ENCODE assay signal across 8 cellular contexts in the genomic region with DNA sequence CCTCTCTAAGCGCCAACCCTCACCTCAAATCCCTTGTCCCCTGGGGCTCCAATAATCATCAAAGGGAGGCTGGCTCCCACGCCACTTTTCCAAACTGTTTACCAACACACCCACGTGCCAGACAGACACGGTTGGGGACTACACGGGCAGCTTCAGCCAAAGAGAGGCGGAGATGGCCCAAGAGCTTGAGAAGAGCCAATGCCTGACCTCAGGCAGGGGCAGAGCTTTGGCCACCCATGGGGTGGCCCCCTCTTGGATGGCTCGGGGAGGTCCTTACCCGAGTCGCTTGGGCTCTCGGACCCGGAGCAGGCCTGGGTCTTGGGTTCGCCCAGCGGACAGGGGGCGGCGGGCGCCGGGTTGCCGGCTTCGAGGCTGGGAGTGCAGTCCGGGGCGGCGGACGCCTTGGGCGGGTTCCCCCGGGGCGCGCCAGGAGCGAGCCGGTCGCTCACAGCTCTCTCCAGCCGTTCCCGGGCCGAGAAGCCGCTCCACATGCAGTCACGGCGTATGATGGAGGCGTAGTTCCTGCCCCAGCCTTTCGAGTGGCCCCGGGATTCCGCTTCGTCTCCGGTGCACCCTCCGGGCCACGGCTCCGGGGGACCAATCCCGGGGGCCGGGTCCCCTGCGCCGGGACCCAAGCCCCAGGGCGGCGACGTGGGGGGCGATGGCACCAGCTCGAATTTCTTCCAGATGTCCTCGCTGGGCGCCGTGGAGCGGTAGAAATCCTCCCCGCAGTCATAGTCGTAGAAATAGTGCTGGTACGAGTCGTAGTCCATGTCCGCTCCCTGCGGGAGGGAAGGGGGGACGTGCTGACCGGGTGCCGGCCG. TPM values are rescaled to one million over a fixed set of nuclear protein-coding genes. Genes with fewer than 3 reads are reported as not detected.
DNase-seq lines count a peak whose midpoint lies in the region; ATAC-seq and TF ChIP-seq lines count a peak whose summit lies in the region.

No MANE protein-coding gene starts in this region.

- no peak for TF ChIP-seq CTCF in KMS-11 (conservative IDR thresholded peaks at IDR 0.05; ENCODE audit: low read depth, low read length)
- TF ChIP-seq CTCF in gastrocnemius medialis (IDR thresholded peaks at IDR 0.05 in 4 of 5, conservative IDR thresholded peaks at IDR 0.05 in 1 of 5), result no peak

- H4K20me1 ChIP-seq in KMS-11 (ENCODE audit: insufficient read depth), result no peaks in the 10 kb centered on the region

- peaks cover 66% of the 10 kb centered on the region for H3K27me3 Mint-ChIP-seq in activated T-helper 2 cell treated with anti-CD3 and anti-CD28 coated beads, Interferon-gamma antibody, Interleukin-2, Interleukin-4, amounts not matched to agents 10 μg/mL and 5 μg/mL and 100 μg/mL, durations not matched to agents 14 hours and 24 hours and 36 hours (ENCODE audit: low read depth)

- peak overlapping the region; percentile 97 for H2AFZ ChIP-seq in KMS-11 (ENCODE audit: low read depth)

- H3K4me3 ChIP-seq in KMS-11 (IDR thresholded peaks at IDR 0.05; ENCODE audit: insufficient read depth, low read depth, low read length) (no peak overlapping the region), gastrocnemius medialis (peak overlapping the region; percentile 64 to 85 (median 67))

- peaks cover 6% of the 10 kb centered on the region for H3K4me1 Mint-ChIP-seq in activated T-helper 2 cell treated with anti-CD3 and anti-CD28 coated beads, Interferon-gamma antibody, Interleukin-2, Interleukin-4, amounts not matched to agents 10 μg/mL and 5 μg/mL and 100 μg/mL, durations not matched to agents 14 hours and 24 hours and 36 hours (ENCODE audit: low read depth)

- peak; percentile 37 for DNase-seq in DMS79 treated with DMSO at 0.1 percent for 48 hours (lab: John Stamatoyannopoulos, UW)
- no peak for DNase-seq in DMS79 (lab: John Stamatoyannopoulos, UW)
- no peak for DNase-seq in activated T-helper 2 cell treated with anti-CD3 and anti-CD28 coated beads, Interferon-gamma antibody, Interleukin-2, Interleukin-4, amounts not matched to agents 10 μg/mL and 5 μg/mL and 100 μg/mL, durations not matched to agents 14 hours and 24 hours and 36 hours (ENCODE audit: low spot score)
- no peak for DNase-seq in left ventricle myocardium superior
- DNase-seq in gastrocnemius medialis, result no peak

- peak overlapping the region; percentile 69 for H3K4me3 Mint-ChIP-seq in activated T-helper 2 cell treated with anti-CD3 and anti-CD28 coated beads, Interferon-gamma antibody, Interleukin-2, Interleukin-4, amounts not matched to agents 10 μg/mL and 5 μg/mL and 100 μg/mL, durations not matched to agents 14 hours and 24 hours and 36 hours (ENCODE audit: low read depth)

- in situ Hi-C loops in gastrocnemius medialis (cut with MboI; ENCODE audit: low sequenced_read_pairs in 4 of 4), result loop anchor here in 1 of 4 donors (10.0 kb wide), 1 partner anchor 76 kb away; no protein-coding TSS in a partner anchor

- H3K27me3 ChIP-seq in KMS-11 (ENCODE audit: insufficient read depth, low read depth) (peaks cover 22% of the 10 kb centered on the region; the same call in 1 of the 2 replicates), gastrocnemius medialis (peaks cover 0 to 17% (median 4%) of the 10 kb centered on the region in 3 donors)

- intact Hi-C loops in activated T-helper 2 cell treated with anti-CD3 and anti-CD28 coated beads, Interferon-gamma antibody, Interleukin-2, Interleukin-4, amounts not matched to agents 10 μg/mL and 5 μg/mL and 100 μg/mL, durations not matched to agents 14 hours and 24 hours and 36 hours (cut with micrococcal nuclease), result loop anchor here (5.0 kb wide), 2 partner anchors 54 to 56 kb away; a partner anchor contains a TSS
- intact Hi-C loops in left ventricle myocardium superior (cut with micrococcal nuclease), result no loop called here
- intact Hi-C loops in gastrocnemius medialis (cut with DNase I; ENCODE audit: low total_unique reads), result loop anchor here (1.0 kb wide), 1 partner anchor 18 kb away; a partner anchor contains a TSS

- TF ChIP-seq POLR2A in gastrocnemius medialis (IDR thresholded peaks at IDR 0.05), result no peak

- H3K36me3 ChIP-seq in KMS-11 (ENCODE audit: insufficient read depth) (no peaks in the 10 kb centered on the region), gastrocnemius medialis (no peaks in the 10 kb centered on the region)

- peak overlapping the region; percentile 84 for H3K4me2 ChIP-seq in KMS-11

- H3K27ac ChIP-seq in KMS-11, result no peak overlapping the region
- H3K27ac ChIP-seq in gastrocnemius medialis, result peak overlapping the region in 1 of 4 donors; percentile 19

- no peaks in the 10 kb centered on the region for H3K36me3 Mint-ChIP-seq in activated T-helper 2 cell treated with anti-CD3 and anti-CD28 coated beads, Interferon-gamma antibody, Interleukin-2, Interleukin-4, amounts not matched to agents 10 μg/mL and 5 μg/mL and 100 μg/mL, durations not matched to agents 14 hours and 24 hours and 36 hours (ENCODE audit: low read depth)

- no peaks in the 10 kb centered on the region for H3K79me2 ChIP-seq in KMS-11 (ENCODE audit: insufficient read depth, low read depth)

- peak overlapping the region; percentile 42; the same call in 1 of the 2 replicates for H3K9ac ChIP-seq in KMS-11

- H3K9me3 Mint-ChIP-seq in activated T-helper 2 cell treated with anti-CD3 and anti-CD28 coated beads, Interferon-gamma antibody, Interleukin-2, Interleukin-4, amounts not matched to agents 10 μg/mL and 5 μg/mL and 100 μg/mL, durations not matched to agents 14 hours and 24 hours and 36 hours, result no peaks in the 10 kb centered on the region

- no peak overlapping the region for H3K27ac Mint-ChIP-seq in activated T-helper 2 cell treated with anti-CD3 and anti-CD28 coated beads, Interferon-gamma antibody, Interleukin-2, Interleukin-4, amounts not matched to agents 10 μg/mL and 5 μg/mL and 100 μg/mL, durations not matched to agents 14 hours and 24 hours and 36 hours

- H3K4me1 ChIP-seq in KMS-11 (ENCODE audit: low read depth, poor library complexity, severe bottlenecking) (peaks cover 3% of the 10 kb centered on the region), gastrocnemius medialis (peaks cover 4% of the 10 kb centered on the region in 2 donors)

- ATAC-seq in left ventricle myocardium superior, result peak; percentile 50
- ATAC-seq in gastrocnemius medialis, result peak; percentile 35 to 37
- no peak for ATAC-seq in GM18907 (IDR thresholded peaks at IDR 0.05; ENCODE audit: unreplicated experiment)
- no peak for ATAC-seq in GM18519 (IDR thresholded peaks at IDR 0.05; ENCODE audit: low FRiP score, unreplicated experiment)

- no peaks in the 10 kb centered on the region for H3K9me3 ChIP-seq in gastrocnemius medialis

RNA-seq across cellular contexts. Expression of a gene that starts 0.8 kb away (rescaled TPM):
- 0.50 and 0.57 TPM in 2 replicates for total RNA-seq in activated T-helper 2 cell treated with anti-CD3 and anti-CD28 coated beads, Interferon-gamma antibody, Interleukin-2, Interleukin-4, amounts not matched to agents 10 μg/mL and 5 μg/mL and 100 μg/mL, durations not matched to agents 14 hours and 24 hours and 36 hours
- total RNA-seq in left ventricle myocardium superior, result 1.5 TPM
- 1 to 10 TPM in 1 of 4 donors, under 1 TPM in 1, not detected in 2; 0.35 to 1.1 TPM for total RNA-seq in gastrocnemius medialis

RNA-seq across cellular contexts. Expression of a gene that starts 17.6 kb away (rescaled TPM):
- 22.8 and 26.2 TPM in 2 replicates for total RNA-seq in activated T-helper 2 cell treated with anti-CD3 and anti-CD28 coated beads, Interferon-gamma antibody, Interleukin-2, Interleukin-4, amounts not matched to agents 10 μg/mL and 5 μg/mL and 100 μg/mL, durations not matched to agents 14 hours and 24 hours and 36 hours
- total RNA-seq in left ventricle myocardium superior (17.4 TPM), gastrocnemius medialis (10 to 100 TPM in 2 of 4 donors, 1 to 10 TPM in 2; 6.2 to 24.6 (median 9.8) TPM)

RNA-seq across cellular contexts. Expression of a gene that starts 54.1 kb away (rescaled TPM):
- total RNA-seq in activated T-helper 2 cell treated with anti-CD3 and anti-CD28 coated beads, Interferon-gamma antibody, Interleukin-2, Interleukin-4, amounts not matched to agents 10 μg/mL and 5 μg/mL and 100 μg/mL, durations not matched to agents 14 hours and 24 hours and 36 hours, result 43.3 and 47.8 TPM in 2 replicates
- total RNA-seq in left ventricle myocardium superior (0.84 TPM), gastrocnemius medialis (1 to 10 TPM in 2 of 4 donors, not detected in 2; 1.0 to 2.1 TPM)

Comparison
In these comparisons a context has a peak if more than half of its experiments do, and no peak if none do; other contexts are left out.
1. ATAC-seq: peak in left ventricle myocardium superior (single experiment) and gastrocnemius medialis (2 of 2); none in GM18907 (single experiment) and GM18519 (single experiment).
2. RNA of a gene that starts 54.1 kb away (total RNA-seq): 43.3 to 47.8 TPM in activated T-helper 2 cell treated with anti-CD3 and anti-CD28 coated beads, Interferon-gamma antibody, Interleukin-2, Interleukin-4, amounts not matched to agents 10 μg/mL and 5 μg/mL and 100 μg/mL, durations not matched to agents 14 hours and 24 hours and 36 hours; 1.0 to 2.1 TPM in gastrocnemius medialis and 0.84 TPM in left ventricle myocardium superior (single experiment); every median in the first group is over 10 times any median in the second.